ENCODE assay signal across 22 cellular contexts in the genomic region with DNA sequence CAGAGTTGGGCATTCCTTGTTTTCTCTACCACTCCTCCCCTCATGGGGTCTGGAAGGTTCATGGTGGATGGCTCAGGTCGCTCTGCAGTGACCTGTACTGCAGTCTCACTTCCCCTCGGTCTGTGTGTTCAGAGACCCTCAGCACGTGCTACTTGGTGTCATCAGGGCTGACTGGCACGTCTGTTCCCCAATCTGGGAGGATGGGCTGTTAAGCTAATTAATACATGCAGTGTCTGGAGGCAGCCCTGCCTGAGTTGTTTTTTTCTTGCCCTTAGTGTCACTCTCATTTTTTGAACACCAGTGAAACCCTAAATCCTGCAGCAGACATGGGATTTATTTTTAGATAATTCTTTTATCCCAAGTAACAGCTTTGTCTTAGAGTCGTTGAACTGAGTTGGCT.
"Had no signal": no experiment of that assay in that cellular context is flagged by ENCODE, and none has a peak within 500 bp of the region (broad histone marks: within the 10 kb centered on the region; RNA-seq: fewer than 3 reads in every experiment).

No MANE protein-coding gene starts in this region.

- H3K4me1 Mint-ChIP-seq: stimulated activated memory B cell treated with anti-CD40 and anti-IgM and Interleukin-4, amounts not matched to agents 10 μg/mL and 1 μg/mL and 100 μg/mL, for 72 hours had no signal

- H3K27me3 ChIP-seq: colonic mucosa, ovary, testis, tibial nerve, upper lobe of right lung, vagina had no signal

- ATAC-seq: foreskin keratinocyte; naive thymus-derived CD4-positive, alpha-beta T cell; right cardiac atrium; stimulated activated memory B cell treated with anti-CD40 and anti-IgM and Interleukin-4, amounts not matched to agents 10 μg/mL and 1 μg/mL and 100 μg/mL, for 72 hours; upper lobe of right lung had no signal

- H3K4me3 Mint-ChIP-seq: endodermal cell; naive thymus-derived CD4-positive, alpha-beta T cell; stimulated activated memory B cell treated with anti-CD40 and anti-IgM and Interleukin-4, amounts not matched to agents 10 μg/mL and 1 μg/mL and 100 μg/mL, for 72 hours; stimulated activated naive CD8-positive, alpha-beta T cell treated with anti-CD3 and anti-CD28 coated beads, Interleukin-15, Interleukin-2, amounts not matched to agents 100 ng/mL and 50 ng/mL, for 24 hours had no signal

- DNase-seq: colonic mucosa; dermis blood vessel endothelial cell; endodermal cell; erythroblast; foreskin keratinocyte; hippocampal formation; kidney glomerular epithelial cell; mesendoderm; naive thymus-derived CD4-positive, alpha-beta T cell; nucleus accumbens; ovary; right cardiac atrium; small intestine; stimulated activated CD4-positive, alpha-beta T cell treated with anti-CD3 and anti-CD28 coated beads, Interleukin-4, amount 100 ng/mL, for 24 hours; testis; upper lobe of right lung had no signal

- FAIRE-seq: endothelial cell of umbilical vein, islet of Langerhans, small intestine had no signal

- H3K9me3 ChIP-seq: colonic mucosa, ovary, testis, tibial nerve, upper lobe of right lung, vagina had no signal

- H3K4me3 ChIP-seq: colonic mucosa, ovary, testis, tibial nerve, upper lobe of right lung, vagina had no signal

- H3K27ac ChIP-seq: colonic mucosa, foreskin keratinocyte, ovary, testis, tibial nerve, upper lobe of right lung, vagina had no signal

- H3K27ac Mint-ChIP-seq: endodermal cell; naive thymus-derived CD4-positive, alpha-beta T cell; stimulated activated memory B cell treated with anti-CD40 and anti-IgM and Interleukin-4, amounts not matched to agents 10 μg/mL and 1 μg/mL and 100 μg/mL, for 72 hours; stimulated activated naive CD8-positive, alpha-beta T cell treated with anti-CD3 and anti-CD28 coated beads, Interleukin-15, Interleukin-2, amounts not matched to agents 100 ng/mL and 50 ng/mL, for 24 hours had no signal

- H3K36me3 Mint-ChIP-seq: naive thymus-derived CD4-positive, alpha-beta T cell; stimulated activated memory B cell treated with anti-CD40 and anti-IgM and Interleukin-4, amounts not matched to agents 10 μg/mL and 1 μg/mL and 100 μg/mL, for 72 hours had no signal

- H3K36me3 ChIP-seq: colonic mucosa, ovary, upper lobe of right lung, vagina had no signal

- H3K4me1 ChIP-seq: colonic mucosa, foreskin keratinocyte, tibial nerve, upper lobe of right lung, vagina had no signal

- H3K9me3 Mint-ChIP-seq: endodermal cell; naive thymus-derived CD4-positive, alpha-beta T cell; stimulated activated naive CD8-positive, alpha-beta T cell treated with anti-CD3 and anti-CD28 coated beads, Interleukin-15, Interleukin-2, amounts not matched to agents 100 ng/mL and 50 ng/mL, for 24 hours had no signal
